8 cellular contexts compared by ENCODE assay signal in genomic region chr13:112873851-112874750, GRCh38.
DNase-seq lines count a peak whose midpoint lies in the region; TF ChIP-seq lines count a peak whose summit lies in the region.

No MANE protein-coding gene starts in this region.

- in situ Hi-C loops in astrocyte of the cerebellum (cut with HindIII; ENCODE audit: low sequenced_read_pairs), result no loop called here

- H3K4me3 ChIP-seq in HEK293 (ENCODE audit: low read depth, low read length), result no peak overlapping the region
- H3K4me3 ChIP-seq in Loucy (ENCODE audit: low read length, poor library complexity, severe bottlenecking), result no peak overlapping the region
- H3K4me3 ChIP-seq in SU-DHL-6 (ENCODE audit: insufficient read depth, low read length, poor library complexity, severe bottlenecking), result no peak overlapping the region
- no peak overlapping the region for H3K4me3 ChIP-seq in astrocyte of the cerebellum (ENCODE audit: low read depth, low read length)

- peak overlapping the region; percentile 46 to 66 (median 65) for H3K4me3 Mint-ChIP-seq in immature natural killer cell

- DNase-seq in NCI-H1436 (lab: John Stamatoyannopoulos, UW) (peak; percentile 67), NCI-H1436 treated with DMSO at 0.1 percent for 48 hours (lab: John Stamatoyannopoulos, UW) (no peak), astrocyte of the cerebellum (ENCODE audit: low read depth) (peak; percentile 23), immature natural killer cell (peak; percentile 42 to 56 (median 49))
- peak; percentile 57 to 83 (median 59) for DNase-seq in stimulated activated CD4-positive, alpha-beta T cell treated with anti-CD3 and anti-CD28 coated beads, Interleukin-12 subunit alpha, Interleukin-12 subunit beta, amount 100 ng/mL, for 48 hours (ENCODE audit: low read depth in 2 of 3, low spot score in 1 of 3)

- CTCF ChIA-PET in HEK293 (lab: Yijun Ruan, JAX), result interaction anchor here (0.6 to 2.6 kb wide), 19 partner anchors 10 to 1209 kb away, joined by 3 to 11 read pairs (median 3); no protein-coding TSS in a partner anchor

- peaks cover 3 to 12% (median 5%) of the 10 kb centered on the region in 3 donors for H3K36me3 Mint-ChIP-seq in immature natural killer cell

- H4K20me1 ChIP-seq in Loucy (ENCODE audit: insufficient read depth, low read length, poor library complexity, severe bottlenecking) (no peaks in the 10 kb centered on the region), SU-DHL-6 (ENCODE audit: low read depth, low read length) (no peaks in the 10 kb centered on the region)

- H3K27me3 ChIP-seq in Loucy (ENCODE audit: insufficient read depth, low read length, poor library complexity, severe bottlenecking), result no peaks in the 10 kb centered on the region
- no peaks in the 10 kb centered on the region for H3K27me3 ChIP-seq in SU-DHL-6 (ENCODE audit: low read length)

- POLR2A ChIA-PET in HEK293 (lab: Yijun Ruan, JAX), result no interaction called here

- H3K36me3 ChIP-seq in HEK293 (ENCODE audit: control insufficient read depth in 2 of 2, insufficient read depth in 1 of 2, low read length in 2 of 2), result peaks cover 0 to 5% of the 10 kb centered on the region in 2 experiments; a peak in 1 of 3 replicates
- H3K36me3 ChIP-seq in Loucy (ENCODE audit: insufficient read depth, low read length), result no peaks in the 10 kb centered on the region
- H3K36me3 ChIP-seq in SU-DHL-6 (ENCODE audit: low read length), result no peaks in the 10 kb centered on the region

- H3K9me2 ChIP-seq in Loucy (replicated peaks; ENCODE audit: low read depth, low read length), result no peaks in the 10 kb centered on the region
- no peaks in the 10 kb centered on the region for H3K9me2 ChIP-seq in SU-DHL-6 (replicated peaks; ENCODE audit: insufficient read depth, low read length)

- H3K9ac ChIP-seq in Loucy (ENCODE audit: low read depth, low read length, poor library complexity, severe bottlenecking) (no peak overlapping the region), SU-DHL-6 (ENCODE audit: low read length) (no peak overlapping the region)

- H3K4me1 Mint-ChIP-seq in immature natural killer cell, result peaks cover 29 to 32% of the 10 kb centered on the region in 2 donors

- H3K79me2 ChIP-seq in Loucy (ENCODE audit: insufficient read depth, low read length) (no peaks in the 10 kb centered on the region), SU-DHL-6 (ENCODE audit: insufficient read depth, low read length) (no peaks in the 10 kb centered on the region)

- H3K27ac Mint-ChIP-seq in immature natural killer cell, result peak overlapping the region; percentile 76 to 94 (median 88)

- H3K4me2 ChIP-seq in Loucy (ENCODE audit: low read depth, low read length, poor library complexity, severe bottlenecking) (peak overlapping the region; percentile 58), SU-DHL-6 (ENCODE audit: low read depth, low read length, poor library complexity, severe bottlenecking) (peak overlapping the region; percentile 38)

- no peak for TF ChIP-seq CTCF in HEK293 (tag by site-specific recombination; IDR thresholded peaks at IDR 0.05)
- peak; percentile 77 for TF ChIP-seq CTCF in Loucy (conservative IDR thresholded peaks at IDR 0.05; ENCODE audit: low read length)
- peak; percentile 70 for TF ChIP-seq CTCF in SU-DHL-6 (IDR thresholded peaks at IDR 0.05; ENCODE audit: insufficient read depth, low read length, poor library complexity, severe bottlenecking)
- TF ChIP-seq CTCF in astrocyte of the cerebellum (IDR thresholded peaks at IDR 0.05; ENCODE audit: low read depth, low read length, missing control alignments), result peak; percentile 96

- H3K4me1 ChIP-seq in HEK293 (ENCODE audit: control insufficient read depth, insufficient read depth, low read length), result no peaks in the 10 kb centered on the region
- H3K4me1 ChIP-seq in Loucy (ENCODE audit: insufficient read depth, low read length, poor library complexity, severe bottlenecking), result peaks cover 28% of the 10 kb centered on the region

- peaks cover 9 to 17% (median 15%) of the 10 kb centered on the region in 3 donors for H3K27me3 Mint-ChIP-seq in immature natural killer cell (ENCODE audit: low read depth in 3 of 3)

- H3K27ac ChIP-seq in HEK293 (ENCODE audit: extremely low read depth, low read depth, low read length) (no peak overlapping the region), SU-DHL-6 (ENCODE audit: low read depth, low read length) (peak overlapping the region; percentile 75)

- no peaks in the 10 kb centered on the region for H3K9me3 ChIP-seq in HEK293 (ENCODE audit: control insufficient read depth, insufficient read depth, low read depth, low read length)
- no peaks in the 10 kb centered on the region for H3K9me3 ChIP-seq in Loucy (ENCODE audit: insufficient read depth, low read depth, low read length)
- no peaks in the 10 kb centered on the region for H3K9me3 ChIP-seq in SU-DHL-6 (ENCODE audit: insufficient read depth, low read length)

- H3F3A ChIP-seq in Loucy (ENCODE audit: low read depth) (peaks cover 25% of the 10 kb centered on the region), SU-DHL-6 (ENCODE audit: insufficient read depth) (peaks cover 19% of the 10 kb centered on the region)

- H3K9me3 Mint-ChIP-seq in immature natural killer cell, result peaks cover 3 to 13% (median 7%) of the 10 kb centered on the region in 6 donors

- H2AFZ ChIP-seq in Loucy (ENCODE audit: low read length) (no peak overlapping the region), SU-DHL-6 (ENCODE audit: low read depth, low read length, severe bottlenecking) (peak overlapping the region; percentile 5)

TF ChIP-seq in HEK293, 187 proteins besides CTCF, POLR2A, EP300 and RAD21 (continues in another document):
- TF ChIP-seq ZNF341 (tag by site-specific recombination; IDR thresholded peaks at IDR 0.05; ENCODE audit: low read depth) (no peak), ZNF221 (tag by site-specific recombination; IDR thresholded peaks at IDR 0.05; ENCODE audit: borderline replicate concordance) (no peak), SP2 (tag by site-specific recombination; IDR thresholded peaks at IDR 0.05) (no peak), ZNF157 (tag by site-specific recombination; IDR thresholded peaks at IDR 0.05) (no peak), BCL11B (tag by site-specific recombination; IDR thresholded peaks at IDR 0.05; ENCODE audit: low read depth) (no peak), ZNF24 (tag by site-specific recombination; IDR thresholded peaks at IDR 0.05) (no peak), ZNF274 (IDR thresholded peaks at IDR 0.05; ENCODE audit: low read length) (no peak), ZNF274 (tag by site-specific recombination; IDR thresholded peaks at IDR 0.05; ENCODE audit: borderline replicate concordance) (no peak), PRDM1 (tag by site-specific recombination; IDR thresholded peaks at IDR 0.05) (no peak), ZNF664 (tag by site-specific recombination; IDR thresholded peaks at IDR 0.05) (no peak), ZNF660 (tag by site-specific recombination; IDR thresholded peaks at IDR 0.05) (no peak), ZNF621 (tag by site-specific recombination; IDR thresholded peaks at IDR 0.05) (no peak), ZSCAN30 (tag by site-specific recombination; IDR thresholded peaks at IDR 0.05) (peak; percentile 45; the same call in 1 of the 2 replicates), ZNF518A (tag by site-specific recombination; conservative IDR thresholded peaks at IDR 0.05; ENCODE audit: low read depth) (no peak), ZNF2 (tag by site-specific recombination; IDR thresholded peaks at IDR 0.05) (no peak), HOXD13 (CRISPR knock-in tag; IDR thresholded peaks at IDR 0.05; ENCODE audit: borderline replicate concordance) (no peak)
